Comparison of ENCODE assay signal across 8 cellular contexts in the genomic region with DNA sequence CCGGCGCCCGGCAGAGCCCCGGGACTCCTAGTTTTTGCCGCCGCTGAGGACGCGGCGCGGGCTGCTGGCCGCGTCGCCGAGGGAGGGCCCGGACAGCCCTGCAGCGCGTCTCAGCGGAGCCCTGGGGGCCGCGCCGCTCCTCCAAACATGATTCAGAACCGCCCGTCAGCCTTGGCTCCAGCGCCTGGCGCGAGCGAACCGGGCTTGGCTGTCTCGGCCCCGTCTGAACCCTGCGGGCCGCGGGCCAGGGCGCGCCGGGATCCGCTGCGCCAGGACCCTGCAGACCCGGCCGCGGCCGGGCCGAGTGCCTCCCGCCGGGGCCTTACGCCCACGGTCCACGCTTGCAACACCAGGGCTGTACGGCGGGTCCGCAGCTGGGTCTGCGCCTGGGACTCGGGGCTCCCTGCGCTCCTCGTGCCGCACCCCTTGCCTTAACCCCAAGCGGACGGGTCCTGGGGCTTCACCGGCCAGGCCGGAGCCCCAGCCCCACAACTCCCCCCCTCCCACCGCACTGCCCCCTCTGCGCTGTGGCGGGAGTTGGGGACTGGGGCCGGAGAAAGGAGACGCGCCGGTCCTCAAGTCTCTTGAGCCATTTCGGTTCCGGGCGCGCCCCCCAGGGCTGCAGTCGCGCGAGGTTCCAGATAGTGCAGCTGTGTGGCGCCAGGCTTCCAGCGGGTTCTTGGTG. TPM values are rescaled to one million over a fixed set of nuclear protein-coding genes. Genes with fewer than 3 reads are reported as not detected.
DNase-seq lines count a peak whose midpoint lies in the region; ATAC-seq and TF ChIP-seq lines count a peak whose summit lies in the region.

No MANE protein-coding gene starts in this region.

- H3K18ac ChIP-seq in mesenchymal stem cell (ENCODE audit: low read depth in 1 of 2, low read length in 2 of 2): peak overlapping the region; percentile 37 to 83

- no peaks in the 10 kb centered on the region for H3K9me2 ChIP-seq in OCI-LY7 (ENCODE audit: insufficient read depth, low read length)

- ATAC-seq in RWPE2 (ENCODE audit: low read depth): peak; percentile 71

- H2AK5ac ChIP-seq in mesenchymal stem cell (ENCODE audit: low read length, severe bottlenecking): no peak overlapping the region

- H3K4ac ChIP-seq in mesenchymal stem cell (ENCODE audit: low read depth in 1 of 2, low read length in 2 of 2): peak overlapping the region in 1 of 2 experiments; percentile 42

- H3K23ac ChIP-seq in mesenchymal stem cell (ENCODE audit: low read length in 2 of 2): no peak overlapping the region

- no peaks in the 10 kb centered on the region for H3K79me1 ChIP-seq in mesenchymal stem cell (replicated peaks; ENCODE audit: low read length, poor library complexity, severe bottlenecking)

- H3K4me1 ChIP-seq in RWPE2 (ENCODE audit: insufficient read depth, poor library complexity, severe bottlenecking) (no peaks in the 10 kb centered on the region), mesenchymal stem cell (ENCODE audit: control insufficient read depth, insufficient read depth, low read depth, low read length) (peaks cover 20% of the 10 kb centered on the region), testis (peaks cover 39% of the 10 kb centered on the region), OCI-LY7 (ENCODE audit: insufficient read depth, low read length, poor library complexity, severe bottlenecking) (peaks cover 9% of the 10 kb centered on the region)

- H2BK120ac ChIP-seq in mesenchymal stem cell (ENCODE audit: low read depth, low read length): peak overlapping the region; percentile 42

- H4K91ac ChIP-seq in mesenchymal stem cell (ENCODE audit: low read length): peak overlapping the region; percentile 37

- H3K79me2 ChIP-seq in OCI-LY7 (ENCODE audit: insufficient read depth, low read depth, low read length): no peaks in the 10 kb centered on the region

- peak; percentile 55 for DNase-seq in AG10803 (ENCODE audit: low read depth)
- DNase-seq in RWPE2 (ENCODE audit: low spot score): no peak
- DNase-seq in epithelial cell of esophagus (ENCODE audit: low read depth): peak; percentile 59
- DNase-seq in mesenchymal stem cell: peak; percentile 58
- DNase-seq in testis: peak; percentile 80
- DNase-seq in NCI-H82 treated with DMSO at 0.1 percent for 48 hours (lab: John Stamatoyannopoulos, UW; ENCODE audit: unreplicated experiment): no peak
- no peak for DNase-seq in OCI-LY7 (ENCODE audit: low spot score)
- DNase-seq in HEK293T (ENCODE audit: extremely low spot score): no peak

- H3K27ac ChIP-seq in RWPE2 (ENCODE audit: poor library complexity, severe bottlenecking) (no peak overlapping the region), mesenchymal stem cell (ENCODE audit: low read length, poor library complexity, severe bottlenecking) (no peak overlapping the region), testis (peak overlapping the region; percentile 77 to 86), OCI-LY7 (ENCODE audit: low read depth, low read length, poor library complexity, severe bottlenecking) (no peak overlapping the region)

- peak overlapping the region; percentile 79 for H2AFZ ChIP-seq in mesenchymal stem cell (ENCODE audit: low read depth, low read length)
- no peak overlapping the region for H2AFZ ChIP-seq in OCI-LY7 (ENCODE audit: low read length)

- TF ChIP-seq POLR2A in testis (IDR thresholded peaks at IDR 0.05): no peak

- no peaks in the 10 kb centered on the region for H3K9me3 ChIP-seq in RWPE2 (ENCODE audit: severe bottlenecking)
- H3K9me3 ChIP-seq in mesenchymal stem cell (ENCODE audit: control insufficient read depth, low read length): peaks cover 6% of the 10 kb centered on the region
- H3K9me3 ChIP-seq in testis: no peaks in the 10 kb centered on the region
- no peaks in the 10 kb centered on the region for H3K9me3 ChIP-seq in OCI-LY7 (ENCODE audit: low read length)

- H3K36me3 ChIP-seq in RWPE2 (ENCODE audit: low read depth) (no peaks in the 10 kb centered on the region), mesenchymal stem cell (ENCODE audit: control insufficient read depth in 1 of 2, insufficient read depth in 2 of 2, low read depth in 1 of 2, low read length in 2 of 2) (peaks cover 0 to 3% of the 10 kb centered on the region in 2 experiments), testis (ENCODE audit: low read depth, missing control alignments) (no peaks in the 10 kb centered on the region), OCI-LY7 (ENCODE audit: insufficient read depth, low read length) (no peaks in the 10 kb centered on the region)

- H3K4me3 ChIP-seq in AG10803 (ENCODE audit: low read length): peak overlapping the region; percentile 50
- H3K4me3 ChIP-seq in RWPE2 (ENCODE audit: severe bottlenecking): peak overlapping the region; percentile 7
- H3K4me3 ChIP-seq in epithelial cell of esophagus (ENCODE audit: low read length): peak overlapping the region; percentile 24
- H3K4me3 ChIP-seq in mesenchymal stem cell (ENCODE audit: insufficient read depth in 1 of 2, low read depth in 1 of 2, low read length in 2 of 2): peak overlapping the region; percentile 58 to 68
- H3K4me3 ChIP-seq in testis: peak overlapping the region; percentile 51 to 62
- no peak overlapping the region for H3K4me3 ChIP-seq in OCI-LY7 (ENCODE audit: low read depth, low read length, poor library complexity, severe bottlenecking)

- H3K9ac ChIP-seq in mesenchymal stem cell (ENCODE audit: low read length): peak overlapping the region; percentile 77

- CTCF ChIA-PET in OCI-LY7 (lab: Charles Lee; ENCODE audit: unreplicated experiment): no interaction called here
- CTCF ChIA-PET in HEK293T (lab: Yijun Ruan, JAX): no interaction called here

- peak overlapping the region; percentile 89 for H2BK15ac ChIP-seq in mesenchymal stem cell (ENCODE audit: low read depth, poor library complexity, severe bottlenecking)

- intact Hi-C loops in testis (cut with DNase I; ENCODE audit: low total_unique reads): no loop called here
- intact Hi-C loops in OCI-LY7 (cut with micrococcal nuclease; ENCODE audit: unreplicated experiment): no loop called here

- no peaks in the 10 kb centered on the region for H4K20me1 ChIP-seq in OCI-LY7 (ENCODE audit: insufficient read depth, low read length)

- H2BK12ac ChIP-seq in mesenchymal stem cell (ENCODE audit: low read length in 2 of 2): no peak overlapping the region

- 3% methylated on average over 56 of the region's 76 CpGs for WGBS in mesenchymal stem cell
- 9% methylated on average over 20 of the region's 76 CpGs; no CpG with 5 or more reads in 1 of the 2 donors for WGBS in testis, 2 donors

- no TSS peak for BruUV-seq in OCI-LY7 (replicated peaks; lab: Mats Ljungman, UMichigan)

- H3K14ac ChIP-seq in mesenchymal stem cell (ENCODE audit: low read length in 2 of 2): peak overlapping the region in 1 of 2 experiments; percentile 26

- no peaks in the 10 kb centered on the region for H3K27me3 ChIP-seq in RWPE2 (ENCODE audit: insufficient read depth, poor library complexity, severe bottlenecking)
- peaks cover 0 to 18% of the 10 kb centered on the region in 2 experiments for H3K27me3 ChIP-seq in mesenchymal stem cell (ENCODE audit: control insufficient read depth in 1 of 2, insufficient read depth in 1 of 2, low read length in 2 of 2)
- no peaks in the 10 kb centered on the region for H3K27me3 ChIP-seq in testis

- peak overlapping the region; percentile 81 for H4K8ac ChIP-seq in mesenchymal stem cell (ENCODE audit: low read length)

- peak overlapping the region; percentile 96 for H3K4me2 ChIP-seq in mesenchymal stem cell (ENCODE audit: low read length, poor library complexity, severe bottlenecking)
- H3K4me2 ChIP-seq in OCI-LY7 (ENCODE audit: low read length): no peak overlapping the region

- H2BK5ac ChIP-seq in mesenchymal stem cell (ENCODE audit: low read depth, low read length, poor library complexity, severe bottlenecking): no peak overlapping the region

- TF ChIP-seq CTCF in AG10803 (conservative IDR thresholded peaks at IDR 0.05; ENCODE audit: low read length) (no peak), RWPE2 (IDR thresholded peaks at IDR 0.05; ENCODE audit: poor library complexity, severe bottlenecking) (no peak), epithelial cell of esophagus (IDR thresholded peaks at IDR 0.05; ENCODE audit: insufficient read depth, low read depth, low read length, missing control alignments) (no peak), testis (IDR thresholded peaks at IDR 0.05) (no peak), OCI-LY7 (conservative IDR thresholded peaks at IDR 0.05; ENCODE audit: low read length) (no peak)

- POLR2A ChIA-PET in OCI-LY7 (lab: Charles Lee): interaction anchor here (0.9 kb wide), 1 partner anchor 611 kb away, joined by 3 read pairs; no protein-coding TSS in a partner anchor
- POLR2A ChIA-PET in HEK293T (lab: Yijun Ruan, JAX): no interaction called here

TF ChIP-seq in HEK293T, 16 proteins besides CTCF, POLR2A, EP300 and RAD21:
- TF ChIP-seq LEF1 (IDR thresholded peaks at IDR 0.05; ENCODE audit: borderline replicate concordance): no peak
- no peak for TF ChIP-seq ZNF384 (IDR thresholded peaks at IDR 0.05)
- TF ChIP-seq L3MBTL2 (conservative IDR thresholded peaks at IDR 0.05): no peak
- no peak for TF ChIP-seq TARDBP (IDR thresholded peaks at IDR 0.05)
- no peak for TF ChIP-seq ELF4 (IDR thresholded peaks at IDR 0.05)
- no peak for TF ChIP-seq ARNT (IDR thresholded peaks at IDR 0.05)
- no peak for TF ChIP-seq FOXM1 (IDR thresholded peaks at IDR 0.05; ENCODE audit: borderline replicate concordance)
- TF ChIP-seq SP1 (IDR thresholded peaks at IDR 0.05): no peak
- TF ChIP-seq NFRKB (IDR thresholded peaks at IDR 0.05): no peak
- no peak for TF ChIP-seq SUZ12 (IDR thresholded peaks at IDR 0.05)
- TF ChIP-seq FOXA1 (IDR thresholded peaks at IDR 0.05): no peak
- no peak for TF ChIP-seq HDGF (IDR thresholded peaks at IDR 0.05; ENCODE audit: borderline replicate concordance)
- TF ChIP-seq, protein P1, sequence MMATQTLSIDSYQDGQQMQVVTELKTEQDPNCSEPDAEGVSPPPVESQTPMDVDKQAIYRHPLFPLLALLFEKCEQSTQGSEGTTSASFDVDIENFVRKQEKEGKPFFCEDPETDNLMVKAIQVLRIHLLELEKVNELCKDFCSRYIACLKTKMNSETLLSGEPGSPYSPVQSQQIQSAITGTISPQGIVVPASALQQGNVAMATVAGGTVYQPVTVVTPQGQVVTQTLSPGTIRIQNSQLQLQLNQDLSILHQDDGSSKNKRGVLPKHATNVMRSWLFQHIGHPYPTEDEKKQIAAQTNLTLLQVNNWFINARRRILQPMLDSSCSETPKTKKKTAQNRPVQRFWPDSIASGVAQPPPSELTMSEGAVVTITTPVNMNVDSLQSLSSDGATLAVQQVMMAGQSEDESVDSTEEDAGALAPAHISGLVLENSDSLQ (IDR thresholded peaks at IDR 0.05): no peak
- TF ChIP-seq CTBP1 (IDR thresholded peaks at IDR 0.05; ENCODE audit: borderline replicate concordance): no peak
- no peak for TF ChIP-seq FOXK2 (IDR thresholded peaks at IDR 0.05)
- TF ChIP-seq BHLHE40 (IDR thresholded peaks at IDR 0.05; ENCODE audit: borderline replicate concordance): no peak

RNA-seq across cellular contexts. Expression of gene CD34, which starts 48.4 kb away (rescaled TPM):
- polyA plus RNA-seq in mesenchymal stem cell (2013, experiment 1 of 2): 0.10 TPM
- polyA plus RNA-seq in mesenchymal stem cell (2013, experiment 2 of 2): 0.10 TPM
- 10 to 100 TPM; 28.3 to 32.5 TPM for total RNA-seq in testis
- 70.7 TPM for polyA plus RNA-seq in testis (ENCODE audit: insufficient read depth, low read depth, low replicate concordance)
- not detected in 2 replicates for total RNA-seq in OCI-LY7 (2014; rRNA removed; shearing (Covaris generic))
- not detected in 2 replicates for total RNA-seq in OCI-LY7 (2022)

Comparison
In these comparisons a context has a peak if more than half of its experiments do, and no peak if none do; other contexts are left out.
1. DNase-seq: peak in AG10803 (single experiment), epithelial cell of esophagus (single experiment), mesenchymal stem cell (single experiment) and testis (single experiment); none in RWPE2 (single experiment), NCI-H82 treated with DMSO at 0.1 percent for 48 hours (single experiment), OCI-LY7 (single experiment) and HEK293T (single experiment).
2. H3K27ac ChIP-seq: peak in testis (2 of 2); none in RWPE2 (single experiment), mesenchymal stem cell (single experiment) and OCI-LY7 (single experiment).
3. RNA of gene CD34, which starts 48.4 kb away (total RNA-seq): 28.3 to 32.5 TPM in testis; not detected in OCI-LY7; every median in the first group is over 10 times any median in the second.